Comparison of ENCODE assay signal across 1 cellular context in genomic region chr1:228082260-228082974, GRCh38.
TF ChIP-seq lines count a peak whose summit lies in the region.

Gene ARF1 (plus strand): TSS chr1:228082708. CDS start chr1:228097115, 14,407 bp downstream.

TF ChIP-seq in HepG2, 621 proteins besides CTCF, POLR2A, EP300 and RAD21 (continued from another document and continues in another):
- no peak for TF ChIP-seq FUBP1 (CRISPR knock-in tag; IDR thresholded peaks at IDR 0.05; ENCODE audit: borderline replicate concordance)
- peak; percentile 68; the same call in 1 of the 2 replicates for TF ChIP-seq ZIK1 (CRISPR knock-in tag; IDR thresholded peaks at IDR 0.05; ENCODE audit: borderline replicate concordance, low read depth)
- no peak for TF ChIP-seq FOXA1 (IDR thresholded peaks at IDR 0.05)
- 0 out of 2 replicates have a peak, but pooled peaks have one; percentile 11 for TF ChIP-seq FOXA1 (CRISPR knock-in tag; IDR thresholded peaks at IDR 0.05)
- TF ChIP-seq IRX3 (CRISPR knock-in tag; IDR thresholded peaks at IDR 0.05; ENCODE audit: borderline replicate concordance, low read depth) = peak; percentile 78; the same call in 1 of the 2 replicates
- TF ChIP-seq ZNF770 (CRISPR knock-in tag; IDR thresholded peaks at IDR 0.05) = peak; percentile 36; the same call in 1 of the 2 replicates
- no peak for TF ChIP-seq TEAD3 (CRISPR knock-in tag; optimal IDR thresholded peaks at IDR 0.05; ENCODE audit: borderline replicate concordance)
- TF ChIP-seq ZNF670 (CRISPR knock-in tag; IDR thresholded peaks at IDR 0.05; ENCODE audit: borderline replicate concordance) = no peak
- no peak for TF ChIP-seq AGO1 (IDR thresholded peaks at IDR 0.05; ENCODE audit: low read depth, low read length, poor library complexity, severe bottlenecking)
- TF ChIP-seq ZNF557 (CRISPR knock-in tag; IDR thresholded peaks at IDR 0.05) = no peak
- TF ChIP-seq MYC (CRISPR knock-in tag; IDR thresholded peaks at IDR 0.05; ENCODE audit: borderline replicate concordance) = peak; percentile 73
- TF ChIP-seq GMEB1 (CRISPR knock-in tag; IDR thresholded peaks at IDR 0.05; ENCODE audit: borderline replicate concordance) = peak; percentile 72; the same call in 1 of the 2 replicates
- TF ChIP-seq REL (CRISPR knock-in tag; conservative IDR thresholded peaks at IDR 0.05) = peak; percentile 71
- TF ChIP-seq ZNF775 (CRISPR knock-in tag; IDR thresholded peaks at IDR 0.05; ENCODE audit: borderline replicate concordance) = no peak
- 0 out of 2 replicates have a peak, but pooled peaks have one; percentile 56 for TF ChIP-seq ZBTB26 (CRISPR knock-in tag; IDR thresholded peaks at IDR 0.05; ENCODE audit: borderline replicate concordance)
- peak; percentile 93 for TF ChIP-seq ATF7-NPFF (CRISPR knock-in tag; IDR thresholded peaks at IDR 0.05; ENCODE audit: low read depth)
- TF ChIP-seq CHCHD3 (CRISPR knock-in tag; IDR thresholded peaks at IDR 0.05) = no peak
- TF ChIP-seq GMEB2 (CRISPR knock-in tag; IDR thresholded peaks at IDR 0.05; ENCODE audit: low read depth) = 0 out of 2 replicates have a peak, but pooled peaks have one; percentile 48
- peak; percentile 42; the same call in 1 of the 2 replicates for TF ChIP-seq THAP7 (CRISPR knock-in tag; IDR thresholded peaks at IDR 0.05)
- no peak for TF ChIP-seq LBX2 (CRISPR knock-in tag; IDR thresholded peaks at IDR 0.05; ENCODE audit: borderline replicate concordance)
- 0 out of 2 replicates have a peak, but pooled peaks have one; percentile 39 for TF ChIP-seq AHR (CRISPR knock-in tag; IDR thresholded peaks at IDR 0.05)
- TF ChIP-seq ZNF800 (CRISPR knock-in tag; IDR thresholded peaks at IDR 0.05) = peak; percentile 65; the same call in 1 of the 2 replicates
- TF ChIP-seq TRAFD1 (CRISPR knock-in tag; IDR thresholded peaks at IDR 0.05; ENCODE audit: borderline replicate concordance) = no peak
- no peak for TF ChIP-seq SYNCRIP (IDR thresholded peaks at IDR 0.05; ENCODE audit: insufficient read depth, low read depth, low read length)
- no peak; the same call in 1 of the 2 replicates for TF ChIP-seq ZFP91 (CRISPR knock-in tag; IDR thresholded peaks at IDR 0.05; ENCODE audit: borderline replicate concordance)
- no peak for TF ChIP-seq ZNF737 (CRISPR knock-in tag; IDR thresholded peaks at IDR 0.05; ENCODE audit: borderline replicate concordance)
- TF ChIP-seq MIER2 (CRISPR knock-in tag; IDR thresholded peaks at IDR 0.05) = no peak
- TF ChIP-seq POLR2G (IDR thresholded peaks at IDR 0.05; ENCODE audit: low read depth, low read length) = peak; percentile 83
- TF ChIP-seq KDM1A (CRISPR knock-in tag; IDR thresholded peaks at IDR 0.05) = peak; percentile 87
- TF ChIP-seq ZBTB33 (CRISPR knock-in tag; IDR thresholded peaks at IDR 0.05) = no peak
- TF ChIP-seq AFF4 (CRISPR knock-in tag; IDR thresholded peaks at IDR 0.05) = no peak
- no peak for TF ChIP-seq RXRB (CRISPR knock-in tag; IDR thresholded peaks at IDR 0.05; ENCODE audit: borderline replicate concordance)
- TF ChIP-seq HDAC2 (CRISPR knock-in tag; IDR thresholded peaks at IDR 0.05) = no peak; the same call in 1 of the 2 replicates
